9 cellular contexts compared by ENCODE assay signal in the genomic region with DNA sequence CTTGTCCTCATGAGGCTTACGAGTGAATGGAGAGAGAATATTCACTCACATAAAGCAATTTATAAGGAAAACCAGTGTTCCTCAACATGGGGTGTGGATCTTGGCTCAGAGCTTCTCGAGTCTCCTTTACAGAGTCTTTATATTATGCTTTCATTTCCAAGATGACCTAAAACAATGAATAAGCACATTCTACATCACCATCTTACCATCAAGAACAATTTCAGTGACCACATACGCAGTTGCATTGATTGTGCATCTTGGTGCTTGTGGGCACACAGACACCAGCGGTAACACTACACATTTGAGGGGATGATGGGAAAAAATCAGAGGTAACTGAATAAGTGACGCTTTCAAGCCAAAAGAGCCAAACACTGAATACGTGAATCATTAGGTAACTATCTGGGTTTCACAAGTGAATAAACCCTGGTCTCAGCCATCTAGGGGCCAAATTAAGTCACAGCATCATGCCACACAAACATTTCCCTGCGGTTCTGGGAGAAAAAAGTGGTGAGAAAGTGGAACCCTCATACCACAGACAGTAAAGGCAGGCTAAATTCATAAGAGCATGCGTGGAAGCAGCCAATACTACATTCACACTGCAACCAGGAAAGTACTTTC. TPM values are rescaled to one million over a fixed set of nuclear protein-coding genes. Genes with fewer than 3 reads are reported as not detected.
DNase-seq lines count a peak whose midpoint lies in the region; ATAC-seq, FAIRE-seq and TF ChIP-seq lines count a peak whose summit lies in the region.
"Had no signal": no experiment of that assay in that cellular context is flagged by ENCODE, and none has a peak within 500 bp of the region (broad histone marks: within the 10 kb centered on the region; RNA-seq: fewer than 3 reads in every experiment).

No MANE protein-coding gene starts in this region.

- H3K4me2 ChIP-seq in HCT116 (ENCODE audit: low read length) (no peak overlapping the region), keratinocyte (ENCODE audit: control insufficient read depth, extremely low read depth, insufficient read depth, low read depth, low read length) (no peak overlapping the region)

- H3K27ac Mint-ChIP-seq in activated CD8-positive, alpha-beta T cell treated with anti-CD3 and anti-CD28 coated beads, Interleukin-2, amount 10 ng/mL, durations not matched to agents 7 days and 5 days, result no peak overlapping the region

- 0 out of 2 replicates have a peak, but pooled peaks have one; percentile 5 for TF ChIP-seq RAD21 in HCT116 (IDR thresholded peaks at IDR 0.05; ENCODE audit: low read depth)

- H3K4me3 Mint-ChIP-seq in activated CD8-positive, alpha-beta T cell treated with anti-CD3 and anti-CD28 coated beads, Interleukin-2, amount 10 ng/mL, durations not matched to agents 7 days and 5 days, result no peak overlapping the region

- POLR2A ChIA-PET in HCT116 (lab: Charles Lee) (no interaction called here), HEK293T (lab: Yijun Ruan, JAX) (no interaction called here)
- POLR2A ChIA-PET in activated CD8-positive, alpha-beta T cell treated with anti-CD3 and anti-CD28 coated beads, Interleukin-2, amount 10 ng/mL, durations not matched to agents 7 days and 5 days (lab: Charles Lee), result no interaction called here

- H3K9ac ChIP-seq in HCT116 (ENCODE audit: low read length) (no peak overlapping the region), keratinocyte (ENCODE audit: control insufficient read depth, extremely low read depth, insufficient read depth, low read length) (no peak overlapping the region)

- peaks cover 9% of the 10 kb centered on the region for H3K4me1 Mint-ChIP-seq in activated CD8-positive, alpha-beta T cell treated with anti-CD3 and anti-CD28 coated beads, Interleukin-2, amount 10 ng/mL, durations not matched to agents 7 days and 5 days (ENCODE audit: low read depth)

- H3K9me1 ChIP-seq in keratinocyte (ENCODE audit: control insufficient read depth, extremely low read depth, insufficient read depth, low read length), result no peaks in the 10 kb centered on the region

- H4K20me1 ChIP-seq in HCT116 (ENCODE audit: insufficient read depth), result no peaks in the 10 kb centered on the region
- no peaks in the 10 kb centered on the region for H4K20me1 ChIP-seq in keratinocyte (ENCODE audit: control insufficient read depth, extremely low read depth, insufficient read depth, low read length)

- H3K4me1 ChIP-seq in HCT116 (ENCODE audit: control insufficient read depth in 1 of 2, insufficient read depth in 2 of 2, low read length in 2 of 2) (no peaks in the 10 kb centered on the region), keratinocyte (ENCODE audit: control insufficient read depth, extremely low read depth, insufficient read depth, low read length) (no peaks in the 10 kb centered on the region)
- H3K4me1 ChIP-seq: colonic mucosa had no signal

- H3K4me3 ChIP-seq in HCT116 (replicated peaks in 1 of 2; ENCODE audit: low read depth in 1 of 2, low read length in 2 of 2) (no peak overlapping the region), keratinocyte (ENCODE audit: control insufficient read depth in 2 of 3, extremely low read depth in 1 of 3, insufficient read depth in 2 of 3, low read depth in 1 of 3, low read length in 3 of 3) (no peak overlapping the region)
- H3K4me3 ChIP-seq: colonic mucosa had no signal

- H3K27me3 Mint-ChIP-seq in activated CD8-positive, alpha-beta T cell treated with anti-CD3 and anti-CD28 coated beads, Interleukin-2, amount 10 ng/mL, durations not matched to agents 7 days and 5 days (ENCODE audit: low read depth), result no peaks in the 10 kb centered on the region

- intact Hi-C loops in HCT116 (cut with micrococcal nuclease), result no loop called here

- peaks cover 32% of the 10 kb centered on the region for H3K36me3 Mint-ChIP-seq in activated CD8-positive, alpha-beta T cell treated with anti-CD3 and anti-CD28 coated beads, Interleukin-2, amount 10 ng/mL, durations not matched to agents 7 days and 5 days (ENCODE audit: low read depth)

- H3K9me2 ChIP-seq in HCT116 (ENCODE audit: insufficient read depth), result no peaks in the 10 kb centered on the region

- peak; percentile 60 for ATAC-seq in HCT116
- ATAC-seq in activated CD8-positive, alpha-beta T cell treated with anti-CD3 and anti-CD28 coated beads, Interleukin-2, amount 10 ng/mL, durations not matched to agents 7 days and 5 days, result peak; percentile 53
- ATAC-seq in HG03469 (IDR thresholded peaks at IDR 0.05; ENCODE audit: unreplicated experiment), result no peak
- no peak for ATAC-seq in omental fat pad (ENCODE audit: low FRiP score)

- DNase-seq in AG09319 (ENCODE audit: extremely low read depth, low read depth) (no peak), HCT116 (ENCODE audit: low read depth, low spot score) (no peak), keratinocyte (ENCODE audit: low read depth, low spot score) (no peak), omental fat pad (ENCODE audit: low spot score) (no peak), DMS 273 treated with DMSO at 0.1 percent for 48 hours (lab: John Stamatoyannopoulos, UW) (no peak), HEK293T (ENCODE audit: extremely low spot score) (no peak)
- DNase-seq in activated CD8-positive, alpha-beta T cell treated with anti-CD3 and anti-CD28 coated beads, Interleukin-2, amount 10 ng/mL, durations not matched to agents 7 days and 5 days, result peak; percentile 30
- DNase-seq: colonic mucosa had no signal

- H3K36me3 ChIP-seq in HCT116 (ENCODE audit: control insufficient read depth in 1 of 2, insufficient read depth in 2 of 2, low read length in 2 of 2) (peaks cover 25 to 27% of the 10 kb centered on the region in 2 experiments), keratinocyte (ENCODE audit: control insufficient read depth in 2 of 2, extremely low read depth in 1 of 2, insufficient read depth in 2 of 2, low read length in 2 of 2) (peaks cover 8 to 21% of the 10 kb centered on the region in 2 experiments)

- TF ChIP-seq CTCF in AG09319 (IDR thresholded peaks at IDR 0.05; ENCODE audit: low read depth, low read length), result peak; percentile 24
- TF ChIP-seq CTCF in HCT116 (IDR thresholded peaks at IDR 0.05 in 2 of 3, conservative IDR thresholded peaks at IDR 0.05 in 1 of 3; ENCODE audit: borderline replicate concordance in 1 of 3, insufficient read depth in 1 of 3, low read depth in 2 of 3, low read length in 2 of 3), result peak in 2 of 3 experiments; percentile 28 to 36; a peak in 2 of 6 replicates
- TF ChIP-seq CTCF in keratinocyte (optimal IDR thresholded peaks at IDR 0.05 in 1 of 3, IDR thresholded peaks at IDR 0.05 in 1 of 3, conservative IDR thresholded peaks at IDR 0.05 in 1 of 3; ENCODE audit: extremely low read depth in 1 of 3, insufficient read depth in 2 of 3, low read length in 3 of 3), result peak; percentile 15 to 57 (median 24)
- TF ChIP-seq CTCF in omental fat pad (IDR thresholded peaks at IDR 0.05), result no peak

- no peak for FAIRE-seq in keratinocyte (lab: Jason Lieb, UNC)

- dilution Hi-C loops in keratinocyte (cut with MboI; ENCODE audit: extremely low pct_ligation_motif_present, low sequenced_read_pairs), result no loop called here

- no peaks in the 10 kb centered on the region for H3K9me3 Mint-ChIP-seq in activated CD8-positive, alpha-beta T cell treated with anti-CD3 and anti-CD28 coated beads, Interleukin-2, amount 10 ng/mL, durations not matched to agents 7 days and 5 days (ENCODE audit: insufficient read depth)

- H3K79me2 ChIP-seq in HCT116 (ENCODE audit: insufficient read depth, low read length), result peaks cover 34% of the 10 kb centered on the region
- peaks cover 14% of the 10 kb centered on the region for H3K79me2 ChIP-seq in keratinocyte (ENCODE audit: control insufficient read depth, insufficient read depth, low read length)

- no TSS peak for BruUV-seq in HCT116 (replicated peaks; lab: Mats Ljungman, UMichigan)

- CTCF ChIA-PET in HCT116 (lab: Charles Lee) (no interaction called here), HEK293T (lab: Yijun Ruan, JAX) (no interaction called here)
- CTCF ChIA-PET in activated CD8-positive, alpha-beta T cell treated with anti-CD3 and anti-CD28 coated beads, Interleukin-2, amount 10 ng/mL, durations not matched to agents 7 days and 5 days (lab: Charles Lee), result interaction anchor here (1.0 kb wide), 1 partner anchor 54 kb away, joined by 3 read pairs; no protein-coding TSS in a partner anchor

- H3K27ac ChIP-seq in HCT116 (ENCODE audit: low read depth, low read length) (no peak overlapping the region), keratinocyte (ENCODE audit: control insufficient read depth, insufficient read depth, low read length) (no peak overlapping the region)
- H3K27ac ChIP-seq: colonic mucosa had no signal

- H3K27me3 ChIP-seq in HCT116 (ENCODE audit: insufficient read depth, low read length), result no peaks in the 10 kb centered on the region
- H3K27me3 ChIP-seq in keratinocyte (ENCODE audit: control insufficient read depth, extremely low read depth, insufficient read depth, low read length), result no peaks in the 10 kb centered on the region
- H3K27me3 ChIP-seq: colonic mucosa had no signal

- no peak for TF ChIP-seq POLR2A in HCT116 (IDR thresholded peaks at IDR 0.05; ENCODE audit: borderline replicate concordance, extremely low read depth, insufficient read depth, insufficient read length)

- H2AFZ ChIP-seq in HCT116 (ENCODE audit: low read depth, low read length, poor library complexity, severe bottlenecking), result no peak overlapping the region
- no peak overlapping the region for H2AFZ ChIP-seq in keratinocyte (ENCODE audit: control insufficient read depth, low read length)

- RAD21 ChIA-PET in HCT116 (lab: Charles Lee; ENCODE audit: low non-redundant PET in 1 of 2, low total read pairs in 2 of 2, uncharacterized antibody in 2 of 2, unreplicated experiment in 2 of 2), result no interaction called here

- H3K9me3 ChIP-seq in HCT116 (ENCODE audit: control insufficient read depth in 1 of 2, insufficient read depth in 1 of 2, low read depth in 1 of 2, low read length in 2 of 2) (no peaks in the 10 kb centered on the region), keratinocyte (ENCODE audit: control insufficient read depth, low read depth, low read length) (no peaks in the 10 kb centered on the region)
- H3K9me3 ChIP-seq: colonic mucosa had no signal

RNA-seq across cellular contexts. Expression of gene CWC25, which starts 9.4 kb away (rescaled TPM):
- 23.9 TPM for total RNA-seq in HCT116 (2021; ENCODE audit: unreplicated experiment)
- 14.1 and 17.2 TPM in 2 replicates for polyA plus RNA-seq in HCT116 (2012)
- 10 to 100 TPM; 29.6 to 30.9 TPM for total RNA-seq in activated CD8-positive, alpha-beta T cell treated with anti-CD3 and anti-CD28 coated beads, Interleukin-2, amount 10 ng/mL, durations not matched to agents 7 days and 5 days
- polyA plus RNA-seq in keratinocyte, result 12.7 to 15.3 TPM (median 14.9 TPM) in 3 replicates
- 53.7 TPM for polyA plus RNA-seq in keratinocyte (2011; ENCODE audit: low read depth)
- polyA plus RNA-seq in keratinocyte (2011; cell fraction: cytosol; rRNA removed), result 8.1 and 10.5 TPM in 2 replicates
- polyA plus RNA-seq in keratinocyte (2011; cell fraction: nucleus; rRNA removed), result 40.1 and 44.1 TPM in 2 replicates
- polyA plus RNA-seq in keratinocyte (2012; ENCODE audit: low replicate concordance), result 11.6 and 36.1 TPM in 2 replicates
- 5.4 to 8.3 TPM (median 7.5 TPM) in 3 replicates for polyA minus RNA-seq in keratinocyte
- 5.9 TPM for polyA minus RNA-seq in keratinocyte (2011; cell fraction: cytosol; rRNA and poly(A)+ RNA removed)
- 6.0 and 11.3 TPM in 2 replicates for polyA minus RNA-seq in keratinocyte (2011; cell fraction: nucleus; rRNA and poly(A)+ RNA removed)
- 10 to 100 TPM; 15.2 to 49.6 (median 30.5) TPM for total RNA-seq in omental fat pad

RNA-seq across cellular contexts. Expression of gene PIP4K2B, which starts 16.3 kb away (rescaled TPM):
- 40.3 TPM for total RNA-seq in HCT116 (2021; ENCODE audit: unreplicated experiment)
- polyA plus RNA-seq in HCT116 (2012), result 23.3 and 29.5 TPM in 2 replicates
- 10 to 100 TPM; 49.9 to 51.4 TPM for total RNA-seq in activated CD8-positive, alpha-beta T cell treated with anti-CD3 and anti-CD28 coated beads, Interleukin-2, amount 10 ng/mL, durations not matched to agents 7 days and 5 days
- 26.4 to 29.2 TPM (median 29.2 TPM) in 3 replicates for polyA plus RNA-seq in keratinocyte
- 9.8 TPM for polyA plus RNA-seq in keratinocyte (2011; ENCODE audit: low read depth)
- polyA plus RNA-seq in keratinocyte (2011; cell fraction: cytosol; rRNA removed), result 23.8 and 24.4 TPM in 2 replicates
- polyA plus RNA-seq in keratinocyte (2011; cell fraction: nucleus; rRNA removed), result 40.8 and 42.6 TPM in 2 replicates
- polyA plus RNA-seq in keratinocyte (2012; ENCODE audit: low replicate concordance), result 7.6 and 31.4 TPM in 2 replicates
- 64.5 to 72.1 TPM (median 67.2 TPM) in 3 replicates for polyA minus RNA-seq in keratinocyte
- polyA minus RNA-seq in keratinocyte (2011; cell fraction: cytosol; rRNA and poly(A)+ RNA removed), result 27.4 TPM
- 12.5 and 27.8 TPM in 2 replicates for polyA minus RNA-seq in keratinocyte (2011; cell fraction: nucleus; rRNA and poly(A)+ RNA removed)
- total RNA-seq in omental fat pad, result 10 to 100 TPM; 25.7 to 79.0 (median 47.2) TPM

RNA-seq across cellular contexts. Expression of gene RPL23, which starts 37.8 kb away (rescaled TPM):
- total RNA-seq in HCT116 (2021; ENCODE audit: unreplicated experiment), result 1,631 TPM
- 2,133 and 2,505 TPM in 2 replicates for polyA plus RNA-seq in HCT116 (2012)
- 1,000 to 10,000 TPM; 1,130 to 1,164 TPM for total RNA-seq in activated CD8-positive, alpha-beta T cell treated with anti-CD3 and anti-CD28 coated beads, Interleukin-2, amount 10 ng/mL, durations not matched to agents 7 days and 5 days
- polyA plus RNA-seq in keratinocyte, result 2,125 to 2,966 TPM (median 2,468 TPM) in 3 replicates
- polyA plus RNA-seq in keratinocyte (2011; ENCODE audit: low read depth), result 7,440 TPM
- polyA plus RNA-seq in keratinocyte (2011; cell fraction: cytosol; rRNA removed), result 2,699 and 3,057 TPM in 2 replicates
- 628 and 824 TPM in 2 replicates for polyA plus RNA-seq in keratinocyte (2011; cell fraction: nucleus; rRNA removed)
- polyA plus RNA-seq in keratinocyte (2012; ENCODE audit: low replicate concordance), result 2,108 and 3,125 TPM in 2 replicates
- polyA minus RNA-seq in keratinocyte, result 114 to 670 TPM (median 442 TPM) in 3 replicates
- 311 TPM for polyA minus RNA-seq in keratinocyte (2011; cell fraction: cytosol; rRNA and poly(A)+ RNA removed)
- polyA minus RNA-seq in keratinocyte (2011; cell fraction: nucleus; rRNA and poly(A)+ RNA removed), result 76.0 and 133 TPM in 2 replicates
- total RNA-seq in omental fat pad, result 1,000 to 10,000 TPM; 1,566 to 2,133 (median 2,034) TPM

RNA-seq across cellular contexts. Expression of gene LASP1, which starts 54.2 kb away (rescaled TPM):
- total RNA-seq in HCT116 (2021; ENCODE audit: unreplicated experiment) (149 TPM), omental fat pad (100 to 1,000 TPM; 111 to 174 (median 148) TPM)
- 126 and 129 TPM in 2 replicates for polyA plus RNA-seq in HCT116 (2012)
- 100 to 1,000 TPM; 268 to 276 TPM for total RNA-seq in activated CD8-positive, alpha-beta T cell treated with anti-CD3 and anti-CD28 coated beads, Interleukin-2, amount 10 ng/mL, durations not matched to agents 7 days and 5 days
- 72.5 to 117 TPM (median 88.1 TPM) in 3 replicates for polyA plus RNA-seq in keratinocyte
- 60.3 TPM for polyA plus RNA-seq in keratinocyte (2011; ENCODE audit: low read depth)
- polyA plus RNA-seq in keratinocyte (2011; cell fraction: cytosol; rRNA removed), result 84.7 and 110 TPM in 2 replicates
- polyA plus RNA-seq in keratinocyte (2011; cell fraction: nucleus; rRNA removed), result 103 and 116 TPM in 2 replicates
- polyA plus RNA-seq in keratinocyte (2012; ENCODE audit: low replicate concordance), result 51.4 and 174 TPM in 2 replicates
- 134 to 233 TPM (median 138 TPM) in 3 replicates for polyA minus RNA-seq in keratinocyte
- 335 TPM for polyA minus RNA-seq in keratinocyte (2011; cell fraction: cytosol; rRNA and poly(A)+ RNA removed)
- 76.9 and 90.5 TPM in 2 replicates for polyA minus RNA-seq in keratinocyte (2011; cell fraction: nucleus; rRNA and poly(A)+ RNA removed)

Comparison
In these comparisons a context has a peak if more than half of its experiments do, and no peak if none do; other contexts are left out.
1. CTCF ChIP-seq: peak in AG09319 (single experiment), HCT116 (2 of 3) and keratinocyte (3 of 3); none in omental fat pad (0 of 3).
2. ATAC-seq: peak in HCT116 (single experiment) and activated CD8-positive, alpha-beta T cell treated with anti-CD3 and anti-CD28 coated beads, Interleukin-2, amount 10 ng/mL, durations not matched to agents 7 days and 5 days (single experiment); none in HG03469 (single experiment) and omental fat pad (single experiment).